ENCODE assay signal across 7 cellular contexts in genomic region chr10:125334545-125334944, GRCh38.
"Had no signal": no experiment of that assay in that cellular context is flagged by ENCODE, and none has a peak within 500 bp of the region (broad histone marks: within the 10 kb centered on the region; RNA-seq: fewer than 3 reads in every experiment).

No MANE protein-coding gene starts in this region.

- DNase-seq: GM23248, GOT3, H7, H9, HCEC 1CT, HFFc6 had no signal

- ATAC-seq: GM23338 had no signal
